21 cellular contexts compared by ENCODE assay signal in genomic region chrX:88988796-88989195, GRCh38.
"Had no signal": no experiment of that assay in that cellular context is flagged by ENCODE, and none has a peak within 500 bp of the region (broad histone marks: within the 10 kb centered on the region; RNA-seq: fewer than 3 reads in every experiment).

No MANE protein-coding gene starts in this region.

- H3K4me3 ChIP-seq: SJSA1, SK-N-MC had no signal

- DNase-seq: IMR-90, Kasumi-1, KG1, MM.1S, NCI-H1092 treated with DMSO at 0.1 percent for 48 hours, NCI-H1436, NCI-H187, NCI-H2029, NCI-H2171 treated with DMSO at 0.1 percent for 48 hours, NCI-H345, NCI-H446 treated with DMSO at 0.1 percent for 48 hours, NCI-H524, NCI-H526 treated with DMSO at 0.1 percent for 48 hours, NCI-H748 treated with DMSO at 0.1 percent for 48 hours, Right ventricle myocardium superior, RPMI8226, SIG-M5 had no signal

- FAIRE-seq: HepG2, RCC 7860 had no signal

- H3K27me3 ChIP-seq: SJSA1 had no signal

- H3K27ac ChIP-seq: SJSA1, SK-N-MC had no signal

- H3K4me1 ChIP-seq: SJSA1 had no signal

- H3K9me3 ChIP-seq: SJSA1 had no signal

- H3K36me3 ChIP-seq: SJSA1 had no signal
